Comparison of ENCODE assay signal across 28 cellular contexts in genomic region chr2:191895743-191896142, GRCh38. TPM values are rescaled to one million over a fixed set of nuclear protein-coding genes. Genes with fewer than 3 reads are reported as not detected.
DNase-seq lines count a peak whose midpoint lies in the region; ATAC-seq, FAIRE-seq and TF ChIP-seq lines count a peak whose summit lies in the region.
"Had no signal": no experiment of that assay in that cellular context is flagged by ENCODE, and none has a peak within 500 bp of the region (broad histone marks: within the 10 kb centered on the region; RNA-seq: fewer than 3 reads in every experiment).

No MANE protein-coding gene starts in this region.

- H2BK15ac ChIP-seq in IMR-90 (ENCODE audit: low read depth, low read length) = peak overlapping the region; percentile 93; the same call in 2 of the 3 replicates

- peak overlapping the region; percentile 90 for H2BK120ac ChIP-seq in IMR-90 (ENCODE audit: low read depth, low read length)

- H3K36me3 ChIP-seq in IMR-90 (ENCODE audit: control insufficient read depth, insufficient read depth, low read length) (no peaks in the 10 kb centered on the region), astrocyte (ENCODE audit: insufficient read depth, low read length) (no peaks in the 10 kb centered on the region), keratinocyte (ENCODE audit: control insufficient read depth in 2 of 2, extremely low read depth in 1 of 2, insufficient read depth in 2 of 2, low read length in 2 of 2) (no peaks in the 10 kb centered on the region), H7 (replicated peaks; ENCODE audit: control insufficient read depth, insufficient read depth, low read length) (no peaks in the 10 kb centered on the region)
- H3K36me3 ChIP-seq: BLaER1, brain microvascular endothelial cell, transverse colon had no signal

- H3K4me3 Mint-ChIP-seq in astrocyte (ENCODE audit: unreplicated experiment) = no peak overlapping the region
- H3K4me3 Mint-ChIP-seq: activated CD4-positive, alpha-beta memory T cell treated with anti-CD3 and anti-CD28 coated beads, Interleukin-2, amount 10 ng/mL, durations not matched to agents 7 days and 5 days; immature natural killer cell; stimulated activated memory B cell treated with anti-CD40 and anti-IgM and Interleukin-4, amounts not matched to agents 10 μg/mL and 1 μg/mL and 100 μg/mL, for 72 hours had no signal

- POLR2A ChIA-PET in IMR-90 (lab: Charles Lee; ENCODE audit: unreplicated experiment) = no interaction called here

- 0 out of 2 replicates have a peak overlapping the region, but pooled peaks have one; percentile 1 for H3K23ac ChIP-seq in IMR-90 (ENCODE audit: low read depth, low read length)

- H3K4me3 ChIP-seq in IMR-90 (ENCODE audit: insufficient read depth, low read depth, low read length) (no peak overlapping the region), astrocyte (ENCODE audit: insufficient read depth, low read depth, low read length) (no peak overlapping the region), keratinocyte (ENCODE audit: control insufficient read depth in 2 of 3, extremely low read depth in 1 of 3, insufficient read depth in 2 of 3, low read depth in 1 of 3, low read length in 3 of 3) (no peak overlapping the region), H7 (ENCODE audit: insufficient read depth, low read depth, low read length) (no peak overlapping the region)
- H3K4me3 ChIP-seq: BLaER1, dorsolateral prefrontal cortex, transverse colon had no signal

- H3K27ac ChIP-seq in IMR-90 (ENCODE audit: insufficient read depth, low read length) (no peak overlapping the region; the same call in 1 of the 2 replicates), astrocyte (ENCODE audit: low read depth, low read length) (no peak overlapping the region), keratinocyte (ENCODE audit: control insufficient read depth, insufficient read depth, low read length) (peak overlapping the region; percentile 60)
- H3K27ac ChIP-seq: BLaER1, brain microvascular endothelial cell, dorsolateral prefrontal cortex, transverse colon had no signal

- peak overlapping the region; percentile 67 for H3K14ac ChIP-seq in IMR-90 (replicated peaks; ENCODE audit: low read depth, low read length)

- peak overlapping the region; percentile 66 to 72; a peak in 2 of 4 replicates for H4K8ac ChIP-seq in IMR-90 (ENCODE audit: low read depth in 2 of 2, low read length in 2 of 2)

- peaks cover 24% of the 10 kb centered on the region for H3K4me1 Mint-ChIP-seq in astrocyte (ENCODE audit: low read depth, unreplicated experiment)
- H3K4me1 Mint-ChIP-seq: activated CD4-positive, alpha-beta memory T cell treated with anti-CD3 and anti-CD28 coated beads, Interleukin-2, amount 10 ng/mL, durations not matched to agents 7 days and 5 days; stimulated activated memory B cell treated with anti-CD40 and anti-IgM and Interleukin-4, amounts not matched to agents 10 μg/mL and 1 μg/mL and 100 μg/mL, for 72 hours had no signal

- H3K79me1 ChIP-seq in IMR-90 (ENCODE audit: low read depth in 1 of 2, low read length in 2 of 2) = no peaks in the 10 kb centered on the region

- H3K4me1 ChIP-seq in IMR-90 (ENCODE audit: control insufficient read depth, insufficient read depth, low read length) (peaks cover 10% of the 10 kb centered on the region), astrocyte (ENCODE audit: insufficient read depth, low read length) (peaks cover 23% of the 10 kb centered on the region), keratinocyte (ENCODE audit: control insufficient read depth, extremely low read depth, insufficient read depth, low read length) (peaks cover 32% of the 10 kb centered on the region)
- H3K4me1 ChIP-seq: BLaER1, transverse colon had no signal

- in situ Hi-C loops in ACHN (cut with HindIII; ENCODE audit: low pct_ligation_motif_present, low pct_unique_long_range_greater_than_20kb, low sequenced_read_pairs) (no loop called here), IMR-90 (cut with MboI; ENCODE audit: low sequenced_read_pairs) (no loop called here)

- dilution Hi-C loops in IMR-90 (cut with HindIII; ENCODE audit: low sequenced_read_pairs, unreplicated experiment) = no loop called here
- dilution Hi-C loops in keratinocyte (cut with MboI; ENCODE audit: extremely low pct_ligation_motif_present, low sequenced_read_pairs) = no loop called here

- no peak for TF ChIP-seq RAD21 in IMR-90 (IDR thresholded peaks at IDR 0.05; ENCODE audit: low read length)

- intact Hi-C loops in IMR-90 (cut with micrococcal nuclease) = no loop called here

- H2BK20ac ChIP-seq in IMR-90 (ENCODE audit: low read depth, low read length) = peak overlapping the region; percentile 92

- no peaks in the 10 kb centered on the region for H3K27me3 ChIP-seq in IMR-90 (ENCODE audit: control insufficient read depth, insufficient read depth, low read length)
- no peaks in the 10 kb centered on the region for H3K27me3 ChIP-seq in astrocyte (ENCODE audit: insufficient read depth, low read length)
- no peaks in the 10 kb centered on the region for H3K27me3 ChIP-seq in keratinocyte (ENCODE audit: control insufficient read depth, extremely low read depth, insufficient read depth, low read length)
- H3K27me3 ChIP-seq in H7 (ENCODE audit: control insufficient read depth, insufficient read depth, low read length) = no peaks in the 10 kb centered on the region
- H3K27me3 ChIP-seq: BLaER1, brain microvascular endothelial cell, dorsolateral prefrontal cortex, transverse colon had no signal

- FAIRE-seq in astrocyte (lab: Jason Lieb, UNC) (peak; percentile 41), keratinocyte (lab: Jason Lieb, UNC) (no peak)
- FAIRE-seq: GM18507 had no signal

- DNase-seq in ACHN (peak; percentile 25), IMR-90 (no peak), astrocyte (ENCODE audit: low read depth) (no peak), keratinocyte (ENCODE audit: low read depth, low spot score) (no peak), NCI-H526 (lab: John Stamatoyannopoulos, UW) (no peak), H7 (no peak)
- DNase-seq: activated CD4-positive, alpha-beta memory T cell treated with anti-CD3 and anti-CD28 coated beads, Interleukin-2, amount 10 ng/mL, durations not matched to agents 7 days and 5 days; activated CD4-positive, alpha-beta T cell treated with anti-CD3 and anti-CD28 coated beads for 1 hour; activated CD8-positive, alpha-beta memory T cell treated with anti-CD3 and anti-CD28 coated beads, Interleukin-2, amount 50 U/mL, for 48 hours; activated naive CD4-positive, alpha-beta T cell treated with anti-CD3 and anti-CD28 coated beads, Interleukin-2, amount 50 U/mL, for 16 hours; amniotic stem cell; brain microvascular endothelial cell; dorsolateral prefrontal cortex; immature natural killer cell; mesendoderm; NCI-H1092; NCI-H1694; stimulated activated CD4-positive, alpha-beta T cell treated with anti-CD3 and anti-CD28 coated beads, Interleukin-4, amount 100 ng/mL, for 24 hours; transverse colon had no signal

- no peaks in the 10 kb centered on the region for H3K27me3 Mint-ChIP-seq in astrocyte (ENCODE audit: low read depth, unreplicated experiment)
- H3K27me3 Mint-ChIP-seq: progenitor cell of endocrine pancreas; stimulated activated memory B cell treated with anti-CD40 and anti-IgM and Interleukin-4, amounts not matched to agents 10 μg/mL and 1 μg/mL and 100 μg/mL, for 72 hours had no signal

- no peak for ATAC-seq in IMR-90 (ENCODE audit: low read depth)
- ATAC-seq in GM21515 (IDR thresholded peaks at IDR 0.05; ENCODE audit: unreplicated experiment) = no peak
- ATAC-seq in GM18861 (IDR thresholded peaks at IDR 0.05; ENCODE audit: unreplicated experiment) = no peak
- ATAC-seq: left lobe of liver; stimulated activated memory B cell treated with anti-CD40 and anti-IgM and Interleukin-4, amounts not matched to agents 10 μg/mL and 1 μg/mL and 100 μg/mL, for 72 hours had no signal

- no peak overlapping the region for H2AK9ac ChIP-seq in IMR-90 (replicated peaks; ENCODE audit: low read depth, low read length, poor library complexity)

- H3K9me3 Mint-ChIP-seq in astrocyte (ENCODE audit: unreplicated experiment) = peaks cover 9% of the 10 kb centered on the region
- H3K9me3 Mint-ChIP-seq: activated CD4-positive, alpha-beta memory T cell treated with anti-CD3 and anti-CD28 coated beads, Interleukin-2, amount 10 ng/mL, durations not matched to agents 7 days and 5 days; activated T-helper 2 cell treated with anti-CD3 and anti-CD28 coated beads, Interferon-gamma antibody, Interleukin-2, Interleukin-4, amounts not matched to agents 10 μg/mL and 5 μg/mL and 100 μg/mL, durations not matched to agents 14 hours and 24 hours and 36 hours had no signal

- peak overlapping the region; percentile 24 for H3K27ac Mint-ChIP-seq in astrocyte (ENCODE audit: unreplicated experiment)
- H3K27ac Mint-ChIP-seq: activated CD4-positive, alpha-beta memory T cell treated with anti-CD3 and anti-CD28 coated beads, Interleukin-2, amount 10 ng/mL, durations not matched to agents 7 days and 5 days; activated T-helper 2 cell treated with anti-CD3 and anti-CD28 coated beads, Interferon-gamma antibody, Interleukin-2, Interleukin-4, amounts not matched to agents 10 μg/mL and 5 μg/mL and 100 μg/mL, durations not matched to agents 14 hours and 24 hours and 36 hours; immature natural killer cell; progenitor cell of endocrine pancreas; stimulated activated memory B cell treated with anti-CD40 and anti-IgM and Interleukin-4, amounts not matched to agents 10 μg/mL and 1 μg/mL and 100 μg/mL, for 72 hours had no signal

- CTCF ChIA-PET in IMR-90 (lab: Yijun Ruan, JAX) = interaction anchor here (0.9 kb wide), 1 partner anchor 26 kb away, joined by 3 read pairs; no protein-coding TSS in a partner anchor

- WGBS in IMR-90 (ENCODE audit: extremely low coverage in 2 of 2, insufficient read length in 1 of 2), 2 experiments = no CpG with 5 or more reads among the region's 2 CpGs

- H2BK5ac ChIP-seq in IMR-90 (ENCODE audit: low read depth, low read length, poor library complexity, severe bottlenecking) = no peak overlapping the region

- H3K9ac ChIP-seq in IMR-90 (ENCODE audit: low read depth, low read length) (no peak overlapping the region), astrocyte (ENCODE audit: low read length) (no peak overlapping the region), keratinocyte (ENCODE audit: control insufficient read depth, extremely low read depth, insufficient read depth, low read length) (no peak overlapping the region)
- H3K9ac ChIP-seq: BLaER1 had no signal

- peak overlapping the region; percentile 46; the same call in 1 of the 2 replicates for H4K91ac ChIP-seq in IMR-90 (ENCODE audit: insufficient read depth, low read depth, low read length)

- H4K20me1 ChIP-seq in IMR-90 (ENCODE audit: insufficient read depth, low read length) = no peaks in the 10 kb centered on the region
- H4K20me1 ChIP-seq in astrocyte (ENCODE audit: insufficient read depth, low read length) = no peaks in the 10 kb centered on the region
- no peaks in the 10 kb centered on the region for H4K20me1 ChIP-seq in keratinocyte (ENCODE audit: control insufficient read depth, extremely low read depth, insufficient read depth, low read length)
- H4K20me1 ChIP-seq: BLaER1 had no signal

- H3K9me3 ChIP-seq in IMR-90 (ENCODE audit: control insufficient read depth, insufficient read depth, low read length) = no peaks in the 10 kb centered on the region; the same call in 1 of the 2 replicates
- H3K9me3 ChIP-seq in astrocyte (ENCODE audit: insufficient read depth, low read depth, low read length) = no peaks in the 10 kb centered on the region
- H3K9me3 ChIP-seq in keratinocyte (ENCODE audit: control insufficient read depth, low read depth, low read length) = no peaks in the 10 kb centered on the region
- H3K9me3 ChIP-seq: transverse colon had no signal

- TF ChIP-seq CTCF in IMR-90 (conservative IDR thresholded peaks at IDR 0.05; ENCODE audit: low read depth, low read length) = no peak
- no peak for TF ChIP-seq CTCF in astrocyte (IDR thresholded peaks at IDR 0.05; ENCODE audit: insufficient read depth, low read depth, low read length)
- no peak for TF ChIP-seq CTCF in keratinocyte (optimal IDR thresholded peaks at IDR 0.05 in 1 of 3, IDR thresholded peaks at IDR 0.05 in 1 of 3, conservative IDR thresholded peaks at IDR 0.05 in 1 of 3; ENCODE audit: extremely low read depth in 1 of 3, insufficient read depth in 2 of 3, low read length in 3 of 3)

- no peaks in the 10 kb centered on the region for H3K79me2 ChIP-seq in astrocyte (ENCODE audit: insufficient read depth, low read length)
- no peaks in the 10 kb centered on the region for H3K79me2 ChIP-seq in keratinocyte (ENCODE audit: control insufficient read depth, insufficient read depth, low read length)

- H2AK5ac ChIP-seq in IMR-90 (ENCODE audit: low read depth, low read length) = 0 out of 2 replicates have a peak overlapping the region, but pooled peaks have one; percentile 17

- H3K4me2 ChIP-seq in IMR-90 (ENCODE audit: low read depth, low read length) (no peak overlapping the region), astrocyte (ENCODE audit: low read length) (no peak overlapping the region), keratinocyte (ENCODE audit: control insufficient read depth, extremely low read depth, insufficient read depth, low read depth, low read length) (peak overlapping the region; percentile 60)
- H3K4me2 ChIP-seq: BLaER1 had no signal

- H3K4ac ChIP-seq in IMR-90 (ENCODE audit: low read depth, low read length) = peak overlapping the region; percentile 88

- no peak overlapping the region for H2AFZ ChIP-seq in IMR-90 (replicated peaks; ENCODE audit: low read length, poor library complexity)
- H2AFZ ChIP-seq in astrocyte (ENCODE audit: low read depth, low read length) = peak overlapping the region; percentile 58
- peak overlapping the region; percentile 41 for H2AFZ ChIP-seq in keratinocyte (ENCODE audit: control insufficient read depth, low read length)

- H3K9me1 ChIP-seq in IMR-90 (ENCODE audit: insufficient read depth, low read length) (peaks cover 12% of the 10 kb centered on the region), keratinocyte (ENCODE audit: control insufficient read depth, extremely low read depth, insufficient read depth, low read length) (no peaks in the 10 kb centered on the region)

- H3K36me3 Mint-ChIP-seq in astrocyte (ENCODE audit: low read depth, unreplicated experiment) = no peaks in the 10 kb centered on the region
- H3K36me3 Mint-ChIP-seq: immature natural killer cell; stimulated activated memory B cell treated with anti-CD40 and anti-IgM and Interleukin-4, amounts not matched to agents 10 μg/mL and 1 μg/mL and 100 μg/mL, for 72 hours had no signal

- no TSS peak for BruUV-seq in IMR-90 (replicated peaks; lab: Mats Ljungman, UMichigan)

- H3K56ac ChIP-seq in IMR-90 (ENCODE audit: extremely low read depth, insufficient read depth, low read length) = no peak overlapping the region

- peak overlapping the region; percentile 76; the same call in 1 of the 2 replicates for H3K18ac ChIP-seq in IMR-90 (ENCODE audit: low read depth, low read length)

- peak overlapping the region; percentile 61; the same call in 1 of the 2 replicates for H4K5ac ChIP-seq in IMR-90 (ENCODE audit: low read depth, low read length)

- no peak for TF ChIP-seq POLR2A in IMR-90 (IDR thresholded peaks at IDR 0.05; ENCODE audit: low read depth, low read length)

RNA-seq across cellular contexts. Expression of gene CAVIN2, which starts 48.9 kb away (rescaled TPM):
- total RNA-seq in IMR-90 (2012; rRNA removed) (11.5 and 12.5 TPM in 2 replicates), astrocyte (1.9 and 2.8 TPM in 2 replicates)
- polyA plus RNA-seq in IMR-90 (2012; rRNA removed) (7.7 and 8.3 TPM in 2 replicates), keratinocyte (5.3 to 10.2 TPM (median 9.4 TPM) in 3 replicates)
- 4.0 and 7.0 TPM in 2 replicates for polyA plus RNA-seq in IMR-90 (2012; cell fraction: cytosol; rRNA removed)
- polyA plus RNA-seq in IMR-90 (2012; cell fraction: nucleus; rRNA removed; ENCODE audit: low replicate concordance) = 2.8 and 3.3 TPM in 2 replicates
- 0.90 TPM for polyA plus RNA-seq in keratinocyte (2011; ENCODE audit: low read depth)
- polyA plus RNA-seq in keratinocyte (2011; cell fraction: cytosol; rRNA removed) = 5.7 and 5.9 TPM in 2 replicates
- polyA plus RNA-seq in keratinocyte (2011; cell fraction: nucleus; rRNA removed) = 8.0 and 8.9 TPM in 2 replicates
- polyA plus RNA-seq in keratinocyte (2012; ENCODE audit: low replicate concordance) = 0.73 and 9.6 TPM in 2 replicates
- 6.7 to 10.6 TPM (median 6.8 TPM) in 3 replicates for polyA minus RNA-seq in keratinocyte
- polyA minus RNA-seq in keratinocyte (2011; cell fraction: cytosol; rRNA and poly(A)+ RNA removed) = 7.1 TPM
- 5.5 and 7.4 TPM in 2 replicates for polyA minus RNA-seq in keratinocyte (2011; cell fraction: nucleus; rRNA and poly(A)+ RNA removed)
- total RNA-seq in H7 (2014; rRNA removed; shearing (Covaris generic)) = 0.03 TPM in 1 of 2 replicates, not detected in the other
- total RNA-seq: activated CD4-positive, alpha-beta memory T cell treated with anti-CD3 and anti-CD28 coated beads, Interleukin-2, amount 10 ng/mL, durations not matched to agents 7 days and 5 days; activated T-helper 2 cell treated with anti-CD3 and anti-CD28 coated beads, Interferon-gamma antibody, Interleukin-2, Interleukin-4, amounts not matched to agents 10 μg/mL and 5 μg/mL and 100 μg/mL, durations not matched to agents 14 hours and 24 hours and 36 hours; T-helper 2 cell treated with Interferon-gamma antibody and Interleukin-4, amounts not matched to agents 100 ng/mL and 5 ng/mL, for 36 hours had no signal
